2 cellular contexts compared by ENCODE assay signal in genomic region chr19:19186742-19187141, GRCh38.
TF ChIP-seq lines count a peak whose summit lies in the region.

No MANE protein-coding gene starts in this region.

TF ChIP-seq in K562, 482 proteins besides CTCF, POLR2A, EP300 and RAD21:
- TF ChIP-seq RBFOX2 (IDR thresholded peaks at IDR 0.05; ENCODE audit: low read depth, low read length): peak; percentile 39; the same call in 1 of the 2 replicates
- TF ChIP-seq POLR3G (IDR thresholded peaks at IDR 0.05; ENCODE audit: extremely low read depth, insufficient read length, insufficient replicate concordance): no peak
- TF ChIP-seq POLR2G (IDR thresholded peaks at IDR 0.05; ENCODE audit: low read depth, low read length): peak; percentile 59; the same call in 1 of the 2 replicates
- TF ChIP-seq ZFX (CRISPR knock-in tag; IDR thresholded peaks at IDR 0.05): no peak
- TF ChIP-seq ZNF780A (CRISPR knock-in tag; IDR thresholded peaks at IDR 0.05): no peak
- no peak for TF ChIP-seq SMAD2 (IDR thresholded peaks at IDR 0.05; ENCODE audit: low read depth, low read length)

TF ChIP-seq in GM12891, 5 proteins besides CTCF, POLR2A, EP300 and RAD21:
- no peak for TF ChIP-seq SPI1 (IDR thresholded peaks at IDR 0.05; ENCODE audit: low read depth, low read length)
- no peak for TF ChIP-seq POLR2AphosphoS5 (IDR thresholded peaks at IDR 0.05; ENCODE audit: low read depth, low read length)
- TF ChIP-seq PAX5 (IDR thresholded peaks at IDR 0.05; ENCODE audit: insufficient read depth, low read length, severe bottlenecking): no peak
- TF ChIP-seq TAF1 (IDR thresholded peaks at IDR 0.05; ENCODE audit: low read depth, low read length): no peak
- no peak for TF ChIP-seq POU2F2 (IDR thresholded peaks at IDR 0.05; ENCODE audit: low read depth, low read length)
TF ChIP-seq in GM12891: peak in this region for 0.
